ENCODE assay signal across 8 cellular contexts in the genomic region with DNA sequence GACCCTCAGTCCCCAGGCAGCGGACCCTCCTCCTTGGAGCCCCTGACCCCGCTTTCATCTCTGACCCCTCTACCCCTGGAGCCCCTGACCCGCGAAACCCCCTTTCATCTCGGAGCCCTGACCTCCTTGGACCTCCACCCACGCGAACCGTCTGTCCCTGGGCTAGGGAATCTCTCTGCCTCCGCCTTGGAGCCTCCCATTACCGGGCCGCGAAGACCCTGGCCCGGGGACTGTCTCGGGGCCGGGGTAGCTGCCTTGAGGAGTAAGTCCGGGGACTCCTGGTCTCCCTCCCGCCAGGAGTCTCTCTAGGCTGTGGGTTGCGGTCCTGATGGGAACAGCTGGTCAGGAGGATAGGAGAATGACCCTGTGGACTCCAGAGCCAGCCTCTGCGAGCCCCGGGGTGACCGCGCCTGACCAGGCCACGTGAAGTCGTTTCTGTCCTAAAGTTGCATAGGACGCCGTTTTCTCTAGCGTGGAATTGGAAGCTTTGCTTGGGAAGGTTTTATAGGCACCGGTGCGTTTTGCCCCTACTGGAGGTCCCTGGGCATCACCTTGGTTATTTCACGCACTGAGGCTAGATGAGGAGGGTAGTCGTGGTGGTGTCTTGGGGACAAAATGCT. TPM values are rescaled to one million over a fixed set of nuclear protein-coding genes. Genes with fewer than 3 reads are reported as not detected.
DNase-seq lines count a peak whose midpoint lies in the region; ATAC-seq and TF ChIP-seq lines count a peak whose summit lies in the region.

No MANE protein-coding gene starts in this region.

- H3K27me3 Mint-ChIP-seq in activated T-cell treated with anti-CD3 and anti-CD28 coated beads, Interleukin-2, amount 50 U/mL, for 4 hours (ENCODE audit: low read depth) = peaks cover 3% of the 10 kb centered on the region

- no peak for DNase-seq in activated T-cell treated with anti-CD3 and anti-CD28 coated beads, Interleukin-2, amount 50 U/mL, for 4 hours
- no peak for DNase-seq in activated T-cell treated with anti-CD3 and anti-CD28 coated beads, Interleukin-2, amount 50 U/mL, for 1 hour
- DNase-seq in SW480 (ENCODE audit: low spot score) = peak; percentile 37
- DNase-seq in fibroblast of the aortic adventitia (ENCODE audit: low read depth) = no peak
- no peak for DNase-seq in retinal pigment epithelial cell (ENCODE audit: low read depth)
- no peak for DNase-seq in NCI-H187 treated with DMSO at 0.1 percent for 48 hours (lab: John Stamatoyannopoulos, UW)
- no peak for DNase-seq in activated CD4-positive, CD25-positive, alpha-beta regulatory T cell treated with anti-CD3 and anti-CD28 coated beads, Interleukin-2, amount 50 U/mL, for 72 hours

- H3K9me3 Mint-ChIP-seq in activated T-cell treated with anti-CD3 and anti-CD28 coated beads, Interleukin-2, amount 50 U/mL, for 4 hours = no peaks in the 10 kb centered on the region

- TF ChIP-seq CTCF in fibroblast of the aortic adventitia (IDR thresholded peaks at IDR 0.05; ENCODE audit: insufficient read depth, low read length) (no peak), retinal pigment epithelial cell (conservative IDR thresholded peaks at IDR 0.05; ENCODE audit: low read depth, low read length) (peak; percentile 41)

- H3K4me3 Mint-ChIP-seq in activated T-cell treated with anti-CD3 and anti-CD28 coated beads, Interleukin-2, amount 50 U/mL, for 4 hours = peak overlapping the region; percentile 93

- no peak for ATAC-seq in activated T-cell treated with anti-CD3 and anti-CD28 coated beads, Interleukin-2, amount 50 U/mL, for 4 hours
- no peak for ATAC-seq in HG02870 (IDR thresholded peaks at IDR 0.05; ENCODE audit: unreplicated experiment)

- peaks cover 63% of the 10 kb centered on the region for H3K4me1 Mint-ChIP-seq in activated T-cell treated with anti-CD3 and anti-CD28 coated beads, Interleukin-2, amount 50 U/mL, for 4 hours (ENCODE audit: low read depth)

- no peaks in the 10 kb centered on the region for H3K36me3 Mint-ChIP-seq in activated T-cell treated with anti-CD3 and anti-CD28 coated beads, Interleukin-2, amount 50 U/mL, for 4 hours (ENCODE audit: insufficient read depth)

- H3K4me3 ChIP-seq in fibroblast of the aortic adventitia (ENCODE audit: low read depth, low read length) (peak overlapping the region; percentile 67), retinal pigment epithelial cell (ENCODE audit: low read length) (peak overlapping the region; percentile 74)

RNA-seq across cellular contexts. Expression of gene TBC1D14, which starts 0.8 kb away (rescaled TPM):
- 10 to 100 TPM; 39.8 to 45.7 (median 41.7) TPM for total RNA-seq in activated T-cell treated with anti-CD3 and anti-CD28 coated beads, Interleukin-2, amount 50 U/mL, for 4 hours
- 34.0 and 65.1 TPM in 2 replicates for total RNA-seq in fibroblast of the aortic adventitia (ENCODE audit: low replicate concordance)
